Comparison of ENCODE assay signal across 12 cellular contexts in genomic region chr5:93873211-93873736, GRCh38.
A peak's percentile ranks its signal among the peaks of the same experiment; 100 is the strongest.
DNase-seq lines count a peak whose midpoint lies in the region; ATAC-seq and TF ChIP-seq lines count a peak whose summit lies in the region.
"Had no signal": no experiment of that assay in that cellular context is flagged by ENCODE, and none has a peak within 500 bp of the region (broad histone marks: within the 10 kb centered on the region; RNA-seq: fewer than 3 reads in every experiment).

No MANE protein-coding gene starts in this region.

- H3K4me3 Mint-ChIP-seq in activated naive CD4-positive, alpha-beta T cell treated with anti-CD3 and anti-CD28 coated beads, Interleukin-2, amount 10 ng/mL, durations not matched to agents 7 days and 5 days, result no peak overlapping the region
- H3K4me3 Mint-ChIP-seq in GM23338, result no peak overlapping the region
- H3K4me3 Mint-ChIP-seq in activated T-helper 17 cell treated with anti-CD3 and anti-CD28 coated beads, Interleukin-2, amount 50 U/mL, for 72 hours, result peak overlapping the region; percentile 58
- H3K4me3 Mint-ChIP-seq in stimulated activated effector memory CD8-positive, alpha-beta T cell treated with anti-CD3 and anti-CD28 coated beads, Interleukin-12 subunit alpha, Interleukin-12 subunit beta, amount 100 ng/mL, for 72 hours, result no peak overlapping the region
- H3K4me3 Mint-ChIP-seq: CD4-positive, CD25-positive, alpha-beta regulatory T cell had no signal

- no peaks in the 10 kb centered on the region for H3K36me3 ChIP-seq in GM23338 (ENCODE audit: insufficient read depth)

- no peaks in the 10 kb centered on the region for H4K20me1 ChIP-seq in GM23338 (replicated peaks; ENCODE audit: insufficient read depth)
- H4K20me1 ChIP-seq: BLaER1 treated with 17β-estradiol and CSF1 and Interleukin-3, amounts not matched to agents 10 nM and 100 nM had no signal

- no peaks in the 10 kb centered on the region for H3K9me3 Mint-ChIP-seq in activated naive CD4-positive, alpha-beta T cell treated with anti-CD3 and anti-CD28 coated beads, Interleukin-2, amount 50 U/mL, for 72 hours
- no peaks in the 10 kb centered on the region for H3K9me3 Mint-ChIP-seq in activated naive CD4-positive, alpha-beta T cell treated with anti-CD3 and anti-CD28 coated beads, Interleukin-2, amount 10 ng/mL, durations not matched to agents 7 days and 5 days
- H3K9me3 Mint-ChIP-seq in GM23338, result no peaks in the 10 kb centered on the region
- no peaks in the 10 kb centered on the region for H3K9me3 Mint-ChIP-seq in activated T-helper 17 cell treated with anti-CD3 and anti-CD28 coated beads, Interleukin-2, amount 50 U/mL, for 72 hours
- no peaks in the 10 kb centered on the region for H3K9me3 Mint-ChIP-seq in stimulated activated effector memory CD8-positive, alpha-beta T cell treated with anti-CD3 and anti-CD28 coated beads, Interleukin-12 subunit alpha, Interleukin-12 subunit beta, amount 100 ng/mL, for 72 hours

- no peaks in the 10 kb centered on the region for H3K27me3 Mint-ChIP-seq in activated naive CD4-positive, alpha-beta T cell treated with anti-CD3 and anti-CD28 coated beads, Interleukin-2, amount 10 ng/mL, durations not matched to agents 7 days and 5 days
- peaks cover 2% of the 10 kb centered on the region for H3K27me3 Mint-ChIP-seq in GM23338 (ENCODE audit: insufficient read depth, low read depth, poor library complexity)
- no peaks in the 10 kb centered on the region for H3K27me3 Mint-ChIP-seq in activated T-helper 17 cell treated with anti-CD3 and anti-CD28 coated beads, Interleukin-2, amount 50 U/mL, for 72 hours
- H3K27me3 Mint-ChIP-seq: CD4-positive, CD25-positive, alpha-beta regulatory T cell had no signal

- peaks cover 0 to 8% of the 10 kb centered on the region in 2 donors for H3K36me3 Mint-ChIP-seq in activated naive CD4-positive, alpha-beta T cell treated with anti-CD3 and anti-CD28 coated beads, Interleukin-2, amount 50 U/mL, for 72 hours
- H3K36me3 Mint-ChIP-seq in activated naive CD4-positive, alpha-beta T cell treated with anti-CD3 and anti-CD28 coated beads, Interleukin-2, amount 10 ng/mL, durations not matched to agents 7 days and 5 days, result no peaks in the 10 kb centered on the region
- no peaks in the 10 kb centered on the region for H3K36me3 Mint-ChIP-seq in GM23338 (ENCODE audit: low read depth)
- peaks cover 35% of the 10 kb centered on the region for H3K36me3 Mint-ChIP-seq in activated T-helper 17 cell treated with anti-CD3 and anti-CD28 coated beads, Interleukin-2, amount 50 U/mL, for 72 hours (ENCODE audit: low read depth)
- H3K36me3 Mint-ChIP-seq in stimulated activated effector memory CD8-positive, alpha-beta T cell treated with anti-CD3 and anti-CD28 coated beads, Interleukin-12 subunit alpha, Interleukin-12 subunit beta, amount 100 ng/mL, for 72 hours, result no peaks in the 10 kb centered on the region

- H3K4me1 Mint-ChIP-seq in activated naive CD4-positive, alpha-beta T cell treated with anti-CD3 and anti-CD28 coated beads, Interleukin-2, amount 10 ng/mL, durations not matched to agents 7 days and 5 days, result peaks cover 2% of the 10 kb centered on the region
- H3K4me1 Mint-ChIP-seq in GM23338, result peaks cover 11% of the 10 kb centered on the region; the same call in 2 of the 3 replicates
- H3K4me1 Mint-ChIP-seq in activated T-helper 17 cell treated with anti-CD3 and anti-CD28 coated beads, Interleukin-2, amount 50 U/mL, for 72 hours, result peaks cover 14% of the 10 kb centered on the region
- peaks cover 14% of the 10 kb centered on the region for H3K4me1 Mint-ChIP-seq in stimulated activated effector memory CD8-positive, alpha-beta T cell treated with anti-CD3 and anti-CD28 coated beads, Interleukin-12 subunit alpha, Interleukin-12 subunit beta, amount 100 ng/mL, for 72 hours

- DNase-seq in activated naive CD4-positive, alpha-beta T cell treated with anti-CD3 and anti-CD28 coated beads, Interleukin-2, amount 50 U/mL, for 72 hours (ENCODE audit: low spot score in 2 of 2), result no peak
- DNase-seq in activated naive CD4-positive, alpha-beta T cell treated with anti-CD3 and anti-CD28 coated beads, Interleukin-2, amount 10 ng/mL, durations not matched to agents 7 days and 5 days, result no peak
- no peak for DNase-seq in GM23338 (ENCODE audit: low spot score)
- no peak for DNase-seq in stimulated activated effector memory CD8-positive, alpha-beta T cell treated with anti-CD3 and anti-CD28 coated beads, Interleukin-12 subunit alpha, Interleukin-12 subunit beta, amount 100 ng/mL, for 72 hours (ENCODE audit: low spot score in 2 of 2)
- DNase-seq in iPS-NIHi7 (ENCODE audit: extremely low spot score), result no peak
- no peak for DNase-seq in activated gamma-delta T cell (lab: John Stamatoyannopoulos, UW)
- DNase-seq: ACHN, H7 had no signal

- peaks cover 12% of the 10 kb centered on the region for H3K4me1 ChIP-seq in GM23338 (ENCODE audit: insufficient read depth)
- H3K4me1 ChIP-seq: BLaER1 treated with 17β-estradiol and CSF1 and Interleukin-3, amounts not matched to agents 10 nM and 100 nM had no signal

- no peak overlapping the region for H2AFZ ChIP-seq in GM23338
- H2AFZ ChIP-seq: GM23248 had no signal

- H3K9me2 ChIP-seq in GM23338 (ENCODE audit: insufficient read depth), result no peaks in the 10 kb centered on the region

- H3F3A ChIP-seq in GM23338 (replicated peaks; ENCODE audit: low read depth), result no peaks in the 10 kb centered on the region

- H3K4me2 ChIP-seq in GM23338, result no peak overlapping the region
- H3K4me2 ChIP-seq: BLaER1 treated with 17β-estradiol and CSF1 and Interleukin-3, amounts not matched to agents 10 nM and 100 nM had no signal

- no peaks in the 10 kb centered on the region for H3K27me3 ChIP-seq in GM23338 (ENCODE audit: insufficient read depth)
- H3K27me3 ChIP-seq: BLaER1 treated with 17β-estradiol and CSF1 and Interleukin-3, amounts not matched to agents 10 nM and 100 nM had no signal

- H3K4me3 ChIP-seq in GM23338, result no peak overlapping the region
- H3K4me3 ChIP-seq: BLaER1 treated with 17β-estradiol and CSF1 and Interleukin-3, amounts not matched to agents 10 nM and 100 nM; GM23248 had no signal

- CTCF ChIA-PET in activated naive CD4-positive, alpha-beta T cell treated with anti-CD3 and anti-CD28 coated beads, Interleukin-2, amount 10 ng/mL, durations not matched to agents 7 days and 5 days (lab: Charles Lee), result no interaction called here

- TF ChIP-seq CTCF in GM23338 (conservative IDR thresholded peaks at IDR 0.05; ENCODE audit: low read depth in 2 of 2), result no peak

- no peaks in the 10 kb centered on the region for H3K79me2 ChIP-seq in GM23338 (replicated peaks; ENCODE audit: insufficient read depth)

- H3K27ac Mint-ChIP-seq in activated naive CD4-positive, alpha-beta T cell treated with anti-CD3 and anti-CD28 coated beads, Interleukin-2, amount 50 U/mL, for 72 hours, result peak overlapping the region; percentile 3 to 40
- no peak overlapping the region for H3K27ac Mint-ChIP-seq in activated naive CD4-positive, alpha-beta T cell treated with anti-CD3 and anti-CD28 coated beads, Interleukin-2, amount 10 ng/mL, durations not matched to agents 7 days and 5 days
- peak overlapping the region; percentile 53; the same call in 1 of the 2 replicates for H3K27ac Mint-ChIP-seq in GM23338
- peak overlapping the region; percentile 81 for H3K27ac Mint-ChIP-seq in activated T-helper 17 cell treated with anti-CD3 and anti-CD28 coated beads, Interleukin-2, amount 50 U/mL, for 72 hours
- peak overlapping the region; percentile 72 for H3K27ac Mint-ChIP-seq in stimulated activated effector memory CD8-positive, alpha-beta T cell treated with anti-CD3 and anti-CD28 coated beads, Interleukin-12 subunit alpha, Interleukin-12 subunit beta, amount 100 ng/mL, for 72 hours
- H3K27ac Mint-ChIP-seq: CD4-positive, CD25-positive, alpha-beta regulatory T cell had no signal

- H3K27ac ChIP-seq in GM23338 (ENCODE audit: low read depth), result no peak overlapping the region
- H3K27ac ChIP-seq: BLaER1 treated with 17β-estradiol and CSF1 and Interleukin-3, amounts not matched to agents 10 nM and 100 nM; GM23248 had no signal

- no peak for ATAC-seq in activated naive CD4-positive, alpha-beta T cell treated with anti-CD3 and anti-CD28 coated beads, Interleukin-2, amount 50 U/mL, for 72 hours
- ATAC-seq in GM23338, result no peak
- ATAC-seq in activated T-helper 17 cell treated with anti-CD3 and anti-CD28 coated beads, Interleukin-2, amount 50 U/mL, for 72 hours (replicated peaks), result no peak
- no peak for ATAC-seq in stimulated activated effector memory CD8-positive, alpha-beta T cell treated with anti-CD3 and anti-CD28 coated beads, Interleukin-12 subunit alpha, Interleukin-12 subunit beta, amount 100 ng/mL, for 72 hours

TF ChIP-seq in GM23338, 12 proteins besides CTCF, POLR2A, EP300 and RAD21 (continues in another document):
- TF ChIP-seq REST (IDR thresholded peaks at IDR 0.05; ENCODE audit: unreplicated experiment), result no peak
- no peak for TF ChIP-seq EZH2phosphoT487 (IDR thresholded peaks at IDR 0.05; ENCODE audit: unreplicated experiment)
- TF ChIP-seq NANOG (IDR thresholded peaks at IDR 0.05; ENCODE audit: borderline replicate concordance), result no peak
- TF ChIP-seq JUNB (IDR thresholded peaks at IDR 0.05; ENCODE audit: unreplicated experiment), result no peak
- no peak for TF ChIP-seq EZH2 (IDR thresholded peaks at IDR 0.05; ENCODE audit: low read depth, unreplicated experiment)
- TF ChIP-seq POLR2AphosphoS5 (IDR thresholded peaks at IDR 0.05; ENCODE audit: low read depth), result no peak
